In the genomic region with DNA sequence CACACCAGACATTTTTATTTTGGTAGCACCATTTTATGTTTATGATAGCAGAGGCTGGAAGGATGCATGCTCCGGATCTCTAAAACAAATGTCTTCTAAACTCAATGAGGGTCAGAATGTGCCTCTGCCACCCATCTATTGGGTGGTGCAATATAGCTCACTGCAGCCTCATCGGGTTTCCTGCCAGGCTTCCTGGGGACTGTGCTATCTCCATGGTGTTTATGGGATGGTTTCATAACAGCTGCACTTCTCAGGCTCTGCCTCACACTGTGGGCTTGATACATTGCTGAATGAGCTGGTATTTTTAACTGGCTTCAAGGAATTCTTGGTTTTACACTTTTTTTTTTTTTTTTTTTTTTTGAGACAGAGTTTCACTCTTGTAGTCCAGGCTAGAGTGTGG, we compare ENCODE assay signal across 1 cellular context.
TF ChIP-seq lines count a peak whose summit lies in the region.

No MANE protein-coding gene starts in this region.

TF ChIP-seq in IMR-90, 13 proteins besides CTCF, POLR2A, EP300 and RAD21 (continued from another document):
- TF ChIP-seq, protein P1, sequence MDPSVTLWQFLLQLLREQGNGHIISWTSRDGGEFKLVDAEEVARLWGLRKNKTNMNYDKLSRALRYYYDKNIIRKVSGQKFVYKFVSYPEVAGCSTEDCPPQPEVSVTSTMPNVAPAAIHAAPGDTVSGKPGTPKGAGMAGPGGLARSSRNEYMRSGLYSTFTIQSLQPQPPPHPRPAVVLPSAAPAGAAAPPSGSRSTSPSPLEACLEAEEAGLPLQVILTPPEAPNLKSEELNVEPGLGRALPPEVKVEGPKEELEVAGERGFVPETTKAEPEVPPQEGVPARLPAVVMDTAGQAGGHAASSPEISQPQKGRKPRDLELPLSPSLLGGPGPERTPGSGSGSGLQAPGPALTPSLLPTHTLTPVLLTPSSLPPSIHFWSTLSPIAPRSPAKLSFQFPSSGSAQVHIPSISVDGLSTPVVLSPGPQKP (IDR thresholded peaks at IDR 0.05; ENCODE audit: borderline replicate concordance, low read depth, low read length), result no peak
- TF ChIP-seq CEBPB (IDR thresholded peaks at IDR 0.05; ENCODE audit: low read depth, low read length), result no peak
- TF ChIP-seq BHLHE40 (IDR thresholded peaks at IDR 0.05; ENCODE audit: low read depth, low read length), result no peak
- TF ChIP-seq MXI1 (IDR thresholded peaks at IDR 0.05; ENCODE audit: borderline replicate concordance, low read depth, low read length), result no peak
- no peak for TF ChIP-seq RCOR1 (IDR thresholded peaks at IDR 0.05; ENCODE audit: insufficient replicate concordance, low read length)
- no peak for TF ChIP-seq MAZ (IDR thresholded peaks at IDR 0.05; ENCODE audit: borderline replicate concordance, low read depth, low read length)
